8 cellular contexts compared by ENCODE assay signal in genomic region chr10:52314822-52315552, GRCh38. TPM values are rescaled to one million over a fixed set of nuclear protein-coding genes. Genes with fewer than 3 reads are reported as not detected.
A peak's percentile ranks its signal among the peaks of the same experiment; 100 is the strongest.
DNase-seq lines count a peak whose midpoint lies in the region; ATAC-seq and TF ChIP-seq lines count a peak whose summit lies in the region.

No MANE protein-coding gene starts in this region.

- H3K27ac Mint-ChIP-seq in nephron, result peak overlapping the region in 2 of 3 experiments; percentile 51 to 71

- H3K9me3 ChIP-seq in MG63, result peaks cover 7% of the 10 kb centered on the region; the same call in 1 of the 2 replicates

- H3K36me3 Mint-ChIP-seq in nephron (ENCODE audit: low read depth), result no peaks in the 10 kb centered on the region

- DNase-seq in Ammon's horn (ENCODE audit: low spot score), result peak; percentile 28
- peak; percentile 66 for DNase-seq in MG63
- DNase-seq in GDM1 (lab: John Stamatoyannopoulos, UW), result no peak
- DNase-seq in putamen (ENCODE audit: low spot score), result no peak
- DNase-seq in GM10266 (ENCODE audit: extremely low spot score), result no peak

- H3K4me3 Mint-ChIP-seq in nephron, result peak overlapping the region; percentile 80 to 91 (median 89)

- H3K36me3 ChIP-seq in MG63, result peaks cover 44% of the 10 kb centered on the region

- no peaks in the 10 kb centered on the region for H3K9me3 Mint-ChIP-seq in nephron

- H3K4me3 ChIP-seq in MG63, result peak overlapping the region; percentile 77

- TF ChIP-seq CTCF in nephron (IDR thresholded peaks at IDR 0.05; ENCODE audit: unreplicated experiment in 3 of 3), result no peak
- TF ChIP-seq CTCF in GM10266 (IDR thresholded peaks at IDR 0.05; ENCODE audit: control insufficient read depth, insufficient read depth, low read depth, missing control alignments), result no peak

- H3K4me1 Mint-ChIP-seq in nephron, result peaks cover 16% of the 10 kb centered on the region

- no peaks in the 10 kb centered on the region for H3K27me3 ChIP-seq in MG63

- H3K27me3 Mint-ChIP-seq in nephron (ENCODE audit: low read depth), result peaks cover 69% of the 10 kb centered on the region

- ATAC-seq in esophagus mucosa (peak; percentile 27), GM21717 (IDR thresholded peaks at IDR 0.05; ENCODE audit: unreplicated experiment) (no peak)

RNA-seq across cellular contexts. Expression of gene DKK1, which starts 0.9 kb away (rescaled TPM):
- total RNA-seq in MG63 (2014; rRNA removed; shearing (Covaris generic); ENCODE audit: low replicate concordance), result 403 and 429 TPM in 2 replicates
- 1.6 TPM for total RNA-seq in esophagus mucosa

Comparison
In these comparisons a context has a peak if more than half of its experiments do, and no peak if none do; other contexts are left out.
1. DNase-seq: peak in Ammon's horn (single experiment) and MG63 (single experiment); none in GDM1 (single experiment), putamen (single experiment) and GM10266 (single experiment).
2. RNA of gene DKK1, which starts 0.9 kb away (total RNA-seq): 403 to 429 TPM in MG63; 1.6 TPM in esophagus mucosa (single experiment); every median in the first group is over 100 times any median in the second.